Comparison of ENCODE assay signal across 7 cellular contexts in the genomic region with DNA sequence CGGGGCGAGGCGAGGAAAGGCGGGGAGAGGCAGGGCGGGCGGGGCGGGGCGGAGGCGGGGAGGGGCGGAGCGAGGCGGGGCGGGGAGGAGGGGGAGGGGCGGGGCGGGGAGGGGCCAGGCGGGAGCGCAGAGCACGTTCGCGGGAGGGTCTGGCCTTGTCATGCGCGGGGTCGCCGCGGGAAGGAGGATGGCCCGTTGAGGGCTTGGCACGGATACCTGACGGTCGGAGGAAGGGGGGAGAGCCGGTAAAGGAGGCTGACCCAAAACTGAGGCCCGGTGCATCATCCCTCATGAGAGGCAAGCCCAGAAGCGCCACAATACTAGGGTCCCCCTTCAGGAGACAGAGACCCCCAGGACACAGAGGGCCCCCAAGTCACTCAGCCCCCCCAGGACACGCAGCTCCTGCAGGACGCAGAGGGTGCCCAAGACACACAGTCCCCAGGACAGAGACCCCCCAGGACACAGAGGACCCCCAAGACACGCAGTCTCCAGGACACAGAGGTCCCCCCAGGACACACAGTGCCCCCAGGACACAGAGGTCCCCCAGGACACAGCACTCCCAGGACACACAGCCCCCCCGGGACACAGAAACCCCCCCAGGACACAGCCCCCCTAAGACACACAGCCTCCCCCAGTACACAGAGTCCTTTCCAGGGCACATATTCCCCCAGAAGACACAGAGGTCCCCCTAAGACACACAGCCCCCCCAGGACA. TPM values are rescaled to one million over a fixed set of nuclear protein-coding genes. Genes with fewer than 3 reads are reported as not detected.
DNase-seq lines count a peak whose midpoint lies in the region; ATAC-seq lines count a peak whose summit lies in the region.

No MANE protein-coding gene starts in this region.

- H2BK5ac ChIP-seq in trophoblast cell (ENCODE audit: low read depth, low read length, poor library complexity) = no peak overlapping the region

- peak overlapping the region; percentile 2 for H2BK120ac ChIP-seq in trophoblast cell (ENCODE audit: insufficient read depth, low read length, poor library complexity)

- H3K4ac ChIP-seq in trophoblast cell (ENCODE audit: low read depth, low read length) = no peak overlapping the region

- peak overlapping the region; percentile 38 for H2AFZ ChIP-seq in trophoblast cell (ENCODE audit: insufficient read depth, low read length, poor library complexity)

- H3K36me3 ChIP-seq in trophoblast cell (ENCODE audit: control insufficient read depth in 1 of 2, insufficient read depth in 2 of 2, low read length in 2 of 2) = peaks cover 3 to 6% of the 10 kb centered on the region in 2 experiments

- H4K8ac ChIP-seq in trophoblast cell (ENCODE audit: low read depth, low read length) = peak overlapping the region; percentile 77

- no peak overlapping the region for H3K18ac ChIP-seq in trophoblast cell (ENCODE audit: low read length)

- H3K79me2 ChIP-seq in trophoblast cell (ENCODE audit: control insufficient read depth, insufficient read depth, low read length, poor library complexity) = peaks cover 14% of the 10 kb centered on the region

- H3K27me3 ChIP-seq in trophoblast cell (ENCODE audit: insufficient read depth, low read length) = no peaks in the 10 kb centered on the region

- no peaks in the 10 kb centered on the region for H3K9me3 ChIP-seq in trophoblast cell (ENCODE audit: insufficient read depth, low read depth, low read length)

- H3K27ac ChIP-seq in trophoblast cell (ENCODE audit: low read depth, low read length) = no peak overlapping the region

- in situ Hi-C loops in KBM-7 (cut with MboI; ENCODE audit: low pct_unique_long_range_greater_than_20kb, low sequenced_read_pairs) = no loop called here

- DNase-seq in ELF-1 (ENCODE audit: low read depth, low spot score) = peak; percentile 27
- peak; percentile 30 for DNase-seq in KBM-7
- DNase-seq in activated CD8-positive, alpha-beta memory T cell treated with anti-CD3 and anti-CD28 coated beads for 24 hours = peak; percentile 81
- peak; percentile 55 for DNase-seq in globus pallidus (ENCODE audit: low spot score)
- DNase-seq in trophoblast cell = peak in 1 of 2 donors; percentile 15
- no peak for DNase-seq in kidney glomerular epithelial cell (lab: John Stamatoyannopoulos, UW)

- no peak overlapping the region for H4K91ac ChIP-seq in trophoblast cell (ENCODE audit: low read depth, low read length)

- no peak for ATAC-seq in GM19023 (IDR thresholded peaks at IDR 0.05; ENCODE audit: unreplicated experiment)

- peak overlapping the region; percentile 57 for H3K4me3 ChIP-seq in trophoblast cell (ENCODE audit: low read depth, low read length)

- no peak overlapping the region for H3K14ac ChIP-seq in trophoblast cell (ENCODE audit: low read length)

- H2AK5ac ChIP-seq in trophoblast cell (ENCODE audit: low read length) = peak overlapping the region; percentile 13

- peak overlapping the region; percentile 78 for H4K12ac ChIP-seq in trophoblast cell (ENCODE audit: low read depth, low read length)

- H3K4me1 ChIP-seq in trophoblast cell (ENCODE audit: control insufficient read depth in 1 of 2, insufficient read depth in 2 of 2, low read length in 2 of 2) = peaks cover 0 to 9% of the 10 kb centered on the region in 2 experiments

- H3K79me1 ChIP-seq in trophoblast cell (ENCODE audit: low read length) = peaks cover 5% of the 10 kb centered on the region

- H3K4me2 ChIP-seq in trophoblast cell (ENCODE audit: low read length) = peak overlapping the region; percentile 70

- H3K23ac ChIP-seq in trophoblast cell (ENCODE audit: low read length) = no peak overlapping the region

- no peak overlapping the region for H2BK12ac ChIP-seq in trophoblast cell (ENCODE audit: low read length)

- WGBS in trophoblast cell (ENCODE audit: extremely low coverage, insufficient coverage, insufficient read length) = no CpG with 5 or more reads among the region's 36 CpGs

- H3K9ac ChIP-seq in trophoblast cell (ENCODE audit: low read length) = no peak overlapping the region

RNA-seq across cellular contexts. Expression of a gene that starts 0.7 kb away (rescaled TPM):
- polyA plus RNA-seq in trophoblast cell (2013) = 69.9 and 72.0 TPM in 2 replicates

RNA-seq across cellular contexts. Expression of a gene that starts 49.6 kb away (rescaled TPM):
- polyA plus RNA-seq in trophoblast cell (2013) = 3.4 and 3.7 TPM in 2 replicates
